Comparison of ENCODE assay signal across 1 cellular context in genomic region chr17:31559647-31560501, GRCh38.
TF ChIP-seq lines count a peak whose summit lies in the region.

No MANE protein-coding gene starts in this region.

TF ChIP-seq in HCT116, 20 proteins besides CTCF, POLR2A, EP300 and RAD21 (continued from another document):
- TF ChIP-seq, protein P1, sequence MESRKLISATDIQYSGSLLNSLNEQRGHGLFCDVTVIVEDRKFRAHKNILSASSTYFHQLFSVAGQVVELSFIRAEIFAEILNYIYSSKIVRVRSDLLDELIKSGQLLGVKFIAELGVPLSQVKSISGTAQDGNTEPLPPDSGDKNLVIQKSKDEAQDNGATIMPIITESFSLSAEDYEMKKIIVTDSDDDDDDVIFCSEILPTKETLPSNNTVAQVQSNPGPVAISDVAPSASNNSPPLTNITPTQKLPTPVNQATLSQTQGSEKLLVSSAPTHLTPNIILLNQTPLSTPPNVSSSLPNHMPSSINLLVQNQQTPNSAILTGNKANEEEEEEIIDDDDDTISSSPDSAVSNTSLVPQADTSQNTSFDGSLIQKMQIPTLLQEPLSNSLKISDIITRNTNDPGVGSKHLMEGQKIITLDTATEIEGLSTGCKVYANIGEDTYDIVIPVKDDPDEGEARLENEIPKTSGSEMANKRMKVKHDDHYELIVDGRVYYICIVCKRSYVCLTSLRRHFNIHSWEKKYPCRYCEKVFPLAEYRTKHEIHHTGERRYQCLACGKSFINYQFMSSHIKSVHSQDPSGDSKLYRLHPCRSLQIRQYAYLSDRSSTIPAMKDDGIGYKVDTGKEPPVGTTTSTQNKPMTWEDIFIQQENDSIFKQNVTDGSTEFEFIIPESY (IDR thresholded peaks at IDR 0.05; ENCODE audit: extremely low read depth, insufficient replicate concordance, low read length): no peak
- TF ChIP-seq, protein P2, sequence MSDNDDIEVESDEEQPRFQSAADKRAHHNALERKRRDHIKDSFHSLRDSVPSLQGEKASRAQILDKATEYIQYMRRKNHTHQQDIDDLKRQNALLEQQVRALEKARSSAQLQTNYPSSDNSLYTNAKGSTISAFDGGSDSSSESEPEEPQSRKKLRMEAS (IDR thresholded peaks at IDR 0.05): no peak
- TF ChIP-seq ZFX (IDR thresholded peaks at IDR 0.05): no peak
